ENCODE assay signal across 24 cellular contexts in genomic region chr2:148301362-148301761, GRCh38.
A peak's percentile ranks its signal among the peaks of the same experiment; 100 is the strongest.
DNase-seq lines count a peak whose midpoint lies in the region; ATAC-seq, FAIRE-seq and TF ChIP-seq lines count a peak whose summit lies in the region.
"Had no signal": no experiment of that assay in that cellular context is flagged by ENCODE, and none has a peak within 500 bp of the region (broad histone marks: within the 10 kb centered on the region; RNA-seq: fewer than 3 reads in every experiment).

No MANE protein-coding gene starts in this region.

- no peak overlapping the region for H2BK12ac ChIP-seq in H1 (ENCODE audit: low read depth, low read length)

- peaks cover 3% of the 10 kb centered on the region for H3K36me3 Mint-ChIP-seq in T-helper 17 cell (ENCODE audit: low read depth)
- no peaks in the 10 kb centered on the region for H3K36me3 Mint-ChIP-seq in activated T-helper 1 cell treated with anti-CD3 and anti-CD28 coated beads, Interleukin-12 subunit alpha, Interleukin-12 subunit beta, Interleukin-2, Interleukin-4 antibody, amounts not matched to agents 30 ng/mL and 10 ng/mL and 1 ng/mL, durations not matched to agents 14 hours and 24 hours and 36 hours (ENCODE audit: low read depth)

- ATAC-seq in left cardiac atrium: no peak
- no peak for ATAC-seq in T-helper 17 cell
- no peak for ATAC-seq in HG02852 (IDR thresholded peaks at IDR 0.05; ENCODE audit: unreplicated experiment)
- ATAC-seq: A549, GM12878 had no signal

- no peak for TF ChIP-seq EP300 in H1 (IDR thresholded peaks at IDR 0.05; ENCODE audit: borderline replicate concordance in 1 of 2, low read depth in 2 of 2, low read length in 2 of 2)

- no peak overlapping the region for H4K91ac ChIP-seq in H1 (replicated peaks; ENCODE audit: insufficient read length, low read length)

- DNase-seq in cardiac muscle cell (ENCODE audit: low read depth in 1 of 2, low spot score in 1 of 2) (no peak), left cardiac atrium (no peak), T-helper 17 cell (no peak), H1 (ENCODE audit: low read depth in 1 of 2, low spot score in 2 of 2) (no peak), small intestine (peak; percentile 74), NCI-H446 treated with DMSO at 0.1 percent for 48 hours (lab: John Stamatoyannopoulos, UW) (no peak)
- no peak for DNase-seq in activated T-helper 1 cell treated with anti-CD3 and anti-CD28 coated beads, Interleukin-12 subunit alpha, Interleukin-12 subunit beta, Interleukin-2, Interleukin-4 antibody, amounts not matched to agents 30 ng/mL and 10 ng/mL and 1 ng/mL, durations not matched to agents 14 hours and 24 hours and 36 hours (ENCODE audit: low spot score)
- DNase-seq: 8988T; ACHN; AML-193; BE2C; CD4-positive, alpha-beta T cell; CD8-positive, alpha-beta memory T cell; DMS 273 treated with DMSO at 0.1 percent for 48 hours; DND-41; GDM1; HFFc6 had no signal

- H3K27me3 ChIP-seq in cardiac muscle cell (no peaks in the 10 kb centered on the region), H1 (replicated peaks in 1 of 4; ENCODE audit: control insufficient read depth in 3 of 4, extremely low read depth in 1 of 4, insufficient read depth in 3 of 4, low read length in 3 of 4) (no peaks in the 10 kb centered on the region), small intestine (ENCODE audit: control insufficient read depth in 2 of 2, insufficient read depth in 2 of 2, low read length in 2 of 2) (no peaks in the 10 kb centered on the region)
- H3K27me3 ChIP-seq: BE2C; BLaER1 treated with 17β-estradiol and CSF1 and Interleukin-3, amounts not matched to agents 10 nM and 100 nM had no signal

- CTCF ChIA-PET in H1 (lab: Charles Lee; ENCODE audit: partially characterized antibody): interaction anchor here (1.9 kb wide), 1 partner anchor 22 kb away, joined by 4 read pairs; no protein-coding TSS in a partner anchor

- POLR2A ChIA-PET in H1 (lab: Charles Lee; ENCODE audit: partially characterized antibody): no interaction called here

- H3K9ac ChIP-seq in H1 (replicated peaks in 1 of 4; ENCODE audit: extremely low read depth in 1 of 4, low read depth in 3 of 4, low read length in 3 of 4): no peak overlapping the region
- H3K9ac ChIP-seq: BLaER1 treated with 17β-estradiol and CSF1 and Interleukin-3, amounts not matched to agents 10 nM and 100 nM had no signal

- FAIRE-seq in H1 (lab: Jason Lieb, UNC) (no peak), small intestine (lab: Jason Lieb, UNC) (no peak)
- FAIRE-seq: A549, D721Med, GM12878 had no signal

- no peak overlapping the region for H3K56ac ChIP-seq in H1 (replicated peaks; ENCODE audit: insufficient read length, low read depth, low read length)

- peaks cover 4% of the 10 kb centered on the region for H3K4me1 Mint-ChIP-seq in T-helper 17 cell
- H3K4me1 Mint-ChIP-seq in activated T-helper 1 cell treated with anti-CD3 and anti-CD28 coated beads, Interleukin-12 subunit alpha, Interleukin-12 subunit beta, Interleukin-2, Interleukin-4 antibody, amounts not matched to agents 30 ng/mL and 10 ng/mL and 1 ng/mL, durations not matched to agents 14 hours and 24 hours and 36 hours (ENCODE audit: low read depth): no peaks in the 10 kb centered on the region
- H3K4me1 Mint-ChIP-seq: CD14-positive monocyte; CD8-positive, alpha-beta memory T cell had no signal

- H3K36me3 ChIP-seq in cardiac muscle cell (no peaks in the 10 kb centered on the region), H1 (ENCODE audit: control insufficient read depth in 2 of 4, insufficient read depth in 4 of 4, low read length in 3 of 4) (no peaks in the 10 kb centered on the region), small intestine (ENCODE audit: control insufficient read depth in 2 of 2, insufficient read depth in 2 of 2, low read length in 2 of 2) (no peaks in the 10 kb centered on the region)
- H3K36me3 ChIP-seq: BE2C, HAP-1 had no signal

- H3K4me3 ChIP-seq in cardiac muscle cell: no peak overlapping the region
- H3K4me3 ChIP-seq in H1 (ENCODE audit: extremely low read depth in 1 of 4, insufficient read depth in 2 of 4, low read depth in 3 of 4, low read length in 4 of 4): no peak overlapping the region
- H3K4me3 ChIP-seq in small intestine (ENCODE audit: low read depth in 1 of 2, low read length in 2 of 2): no peak overlapping the region
- H3K4me3 ChIP-seq: A549; BLaER1 treated with 17β-estradiol and CSF1 and Interleukin-3, amounts not matched to agents 10 nM and 100 nM; GM12878; HAP-1 had no signal

- no peak overlapping the region for H2AK5ac ChIP-seq in H1 (ENCODE audit: low read depth, low read length)

- no peak overlapping the region for H2BK15ac ChIP-seq in H1 (ENCODE audit: low read length)

- H3K4me1 ChIP-seq in cardiac muscle cell (ENCODE audit: low read depth) (peaks cover 5% of the 10 kb centered on the region), H1 (replicated peaks in 1 of 4; ENCODE audit: control insufficient read depth in 3 of 4, insufficient read depth in 4 of 4, low read length in 3 of 4) (peaks cover 0 to 16% (median 1%) of the 10 kb centered on the region in 4 experiments; a peak in 4 of 7 replicates), small intestine (ENCODE audit: control insufficient read depth in 2 of 2, insufficient read depth in 1 of 2, low read depth in 1 of 2, low read length in 1 of 2) (peaks cover 0 to 4% of the 10 kb centered on the region in 2 donors)
- H3K4me1 ChIP-seq: A549; BE2C; BLaER1 treated with 17β-estradiol and CSF1 and Interleukin-3, amounts not matched to agents 10 nM and 100 nM had no signal

- intact Hi-C loops in left cardiac atrium (cut with DNase I): no loop called here
- intact Hi-C loops in activated T-helper 1 cell treated with anti-CD3 and anti-CD28 coated beads, Interleukin-12 subunit alpha, Interleukin-12 subunit beta, Interleukin-2, Interleukin-4 antibody, amounts not matched to agents 30 ng/mL and 10 ng/mL and 1 ng/mL, durations not matched to agents 14 hours and 24 hours and 36 hours (cut with micrococcal nuclease): no loop called here

- no peak overlapping the region for H3K4me2 ChIP-seq in H1 (ENCODE audit: insufficient read depth in 1 of 2, low read depth in 2 of 2, low read length in 2 of 2)
- H3K4me2 ChIP-seq: A549; BLaER1 treated with 17β-estradiol and CSF1 and Interleukin-3, amounts not matched to agents 10 nM and 100 nM had no signal

- peak overlapping the region; percentile 39 for H3K27ac Mint-ChIP-seq in T-helper 17 cell
- H3K27ac Mint-ChIP-seq in activated T-helper 1 cell treated with anti-CD3 and anti-CD28 coated beads, Interleukin-12 subunit alpha, Interleukin-12 subunit beta, Interleukin-2, Interleukin-4 antibody, amounts not matched to agents 30 ng/mL and 10 ng/mL and 1 ng/mL, durations not matched to agents 14 hours and 24 hours and 36 hours: no peak overlapping the region
- H3K27ac Mint-ChIP-seq: CD14-positive monocyte; CD4-positive, alpha-beta T cell; CD8-positive, alpha-beta memory T cell; HFFc6 had no signal

- no peaks in the 10 kb centered on the region for H3K27me3 Mint-ChIP-seq in T-helper 17 cell
- H3K27me3 Mint-ChIP-seq in activated T-helper 1 cell treated with anti-CD3 and anti-CD28 coated beads, Interleukin-12 subunit alpha, Interleukin-12 subunit beta, Interleukin-2, Interleukin-4 antibody, amounts not matched to agents 30 ng/mL and 10 ng/mL and 1 ng/mL, durations not matched to agents 14 hours and 24 hours and 36 hours (ENCODE audit: insufficient read depth): no peaks in the 10 kb centered on the region
- H3K27me3 Mint-ChIP-seq: CD4-positive, alpha-beta T cell; CD8-positive, alpha-beta memory T cell had no signal

- 89% methylated on average over 3 of the region's 3 CpGs; no CpG with 5 or more reads in 1 of the 2 experiments for WGBS in H1 (ENCODE audit: extremely low coverage in 1 of 2, insufficient coverage in 1 of 2, insufficient read length in 1 of 2, insufficient replicate concordance in 2 of 2, low coverage in 1 of 2, low lambda C conversion rate in 2 of 2, missing lambda C conversion rate in 1 of 2), 2 experiments
- WGBS in small intestine, 3 donors: 18 to 56% (median 36%) methylated on average over 3 of the region's 3 CpGs

- no peak overlapping the region for H3K4me3 Mint-ChIP-seq in T-helper 17 cell
- H3K4me3 Mint-ChIP-seq in activated T-helper 1 cell treated with anti-CD3 and anti-CD28 coated beads, Interleukin-12 subunit alpha, Interleukin-12 subunit beta, Interleukin-2, Interleukin-4 antibody, amounts not matched to agents 30 ng/mL and 10 ng/mL and 1 ng/mL, durations not matched to agents 14 hours and 24 hours and 36 hours: no peak overlapping the region
- H3K4me3 Mint-ChIP-seq: CD14-positive monocyte; CD4-positive, alpha-beta T cell; CD8-positive, alpha-beta memory T cell; HFFc6 had no signal

- TF ChIP-seq RAD21 in H1 (IDR thresholded peaks at IDR 0.05 in 1 of 2, conservative IDR thresholded peaks at IDR 0.05 in 1 of 2; ENCODE audit: low read depth in 2 of 2, low read length in 2 of 2): no peak

- no peaks in the 10 kb centered on the region for H3K79me2 ChIP-seq in H1 (ENCODE audit: control insufficient read depth in 1 of 2, insufficient read depth in 2 of 2, low read length in 2 of 2)

- H2BK5ac ChIP-seq in H1 (ENCODE audit: low read depth, low read length): no peak overlapping the region

- no peak overlapping the region for H3K18ac ChIP-seq in H1 (ENCODE audit: extremely low read depth, low read length)

- no peak overlapping the region for H2AFZ ChIP-seq in H1 (ENCODE audit: low read length)

- TF ChIP-seq CTCF in cardiac muscle cell (IDR thresholded peaks at IDR 0.05; ENCODE audit: low read depth, low read length): no peak
- no peak for TF ChIP-seq CTCF in H1 (IDR thresholded peaks at IDR 0.05; ENCODE audit: control extremely low read depth in 1 of 3, insufficient read depth in 1 of 3, low read depth in 1 of 3, low read length in 3 of 3)

- H4K8ac ChIP-seq in H1 (ENCODE audit: extremely low read depth, insufficient read depth, low read length): no peak overlapping the region

- H4K20me1 ChIP-seq in H1 (replicated peaks in 1 of 2; ENCODE audit: control insufficient read depth in 1 of 2, insufficient read depth in 2 of 2, low read length in 2 of 2): no peaks in the 10 kb centered on the region
- H4K20me1 ChIP-seq: BLaER1 treated with 17β-estradiol and CSF1 and Interleukin-3, amounts not matched to agents 10 nM and 100 nM had no signal

- H4K5ac ChIP-seq in H1 (ENCODE audit: insufficient read length, low read depth, low read length): no peak overlapping the region

- no peaks in the 10 kb centered on the region for H3K23me2 ChIP-seq in H1 (ENCODE audit: low read depth, low read length)

- H3K79me1 ChIP-seq in H1 (ENCODE audit: low read depth, low read length): no peaks in the 10 kb centered on the region

- H3K27ac ChIP-seq in cardiac muscle cell: peak overlapping the region; percentile 5
- no peak overlapping the region for H3K27ac ChIP-seq in H1 (ENCODE audit: low read depth, low read length)
- H3K27ac ChIP-seq in small intestine (ENCODE audit: low read depth in 1 of 2, low read length in 1 of 2): no peak overlapping the region
- H3K27ac ChIP-seq: A549; BLaER1 treated with 17β-estradiol and CSF1 and Interleukin-3, amounts not matched to agents 10 nM and 100 nM had no signal

- no peak overlapping the region for H2BK120ac ChIP-seq in H1 (replicated peaks; ENCODE audit: low read depth, low read length)

- H3K4ac ChIP-seq in H1 (replicated peaks; ENCODE audit: insufficient read length, low read depth, low read length): no peak overlapping the region

- 0 out of 2 replicates have a peak overlapping the region, but pooled peaks have one; percentile 11 for H2BK20ac ChIP-seq in H1 (ENCODE audit: low read length)

- no peaks in the 10 kb centered on the region for H3K9me3 ChIP-seq in cardiac muscle cell (ENCODE audit: low read depth)
- H3K9me3 ChIP-seq in T-helper 17 cell (ENCODE audit: control insufficient read depth, low read length, poor library complexity, severe bottlenecking): no peaks in the 10 kb centered on the region
- no peaks in the 10 kb centered on the region for H3K9me3 ChIP-seq in H1 (ENCODE audit: insufficient read depth in 2 of 2, low read depth in 1 of 2, low read length in 1 of 2)
- no peaks in the 10 kb centered on the region for H3K9me3 ChIP-seq in small intestine (ENCODE audit: control insufficient read depth, low read depth)
- H3K9me3 ChIP-seq: A549; BE2C; BLaER1 treated with 17β-estradiol and CSF1 and Interleukin-3, amounts not matched to agents 10 nM and 100 nM; HAP-1 had no signal

- no peak overlapping the region for H3K23ac ChIP-seq in H1 (ENCODE audit: insufficient read length)

- no peak for TF ChIP-seq POLR2A in H1 (IDR thresholded peaks at IDR 0.05; ENCODE audit: control extremely low read depth in 1 of 2, low read depth in 2 of 2, low read length in 2 of 2)

- H3K9me3 Mint-ChIP-seq in activated T-helper 1 cell treated with anti-CD3 and anti-CD28 coated beads, Interleukin-12 subunit alpha, Interleukin-12 subunit beta, Interleukin-2, Interleukin-4 antibody, amounts not matched to agents 30 ng/mL and 10 ng/mL and 1 ng/mL, durations not matched to agents 14 hours and 24 hours and 36 hours: no peaks in the 10 kb centered on the region
- H3K9me3 Mint-ChIP-seq: CD4-positive, alpha-beta T cell; HFFc6 had no signal

- no peak overlapping the region for H3K14ac ChIP-seq in H1 (ENCODE audit: insufficient read length)
